ENCODE assay signal across 23 cellular contexts in the genomic region with DNA sequence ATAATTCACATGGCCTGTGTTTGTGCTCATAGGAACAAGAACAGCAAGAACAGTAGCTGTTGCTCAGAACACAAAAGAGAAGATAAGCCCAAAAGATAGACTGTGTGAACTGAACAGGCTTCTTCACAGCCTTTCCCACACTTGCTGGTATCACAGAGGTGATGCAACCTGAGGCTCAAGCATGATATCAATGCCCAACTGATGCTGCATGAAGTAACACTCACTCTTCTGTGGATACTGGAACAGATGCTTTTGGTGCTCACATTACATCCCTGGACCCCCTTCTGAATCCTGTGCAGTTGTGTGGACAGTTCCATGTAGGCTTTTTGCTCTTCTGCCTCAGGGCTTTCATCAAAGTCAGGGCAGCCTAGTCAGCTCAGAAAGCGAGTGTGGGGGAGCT.
"Had no signal": no experiment of that assay in that cellular context is flagged by ENCODE, and none has a peak within 500 bp of the region (broad histone marks: within the 10 kb centered on the region; RNA-seq: fewer than 3 reads in every experiment).

No MANE protein-coding gene starts in this region.

- H3K36me3 ChIP-seq: breast epithelium, esophagus muscularis mucosa, pancreas, prostate gland, suprapubic skin, upper lobe of right lung had no signal

- H3K27ac ChIP-seq: breast epithelium, esophagus muscularis mucosa, pancreas, prostate gland, suprapubic skin, tibial artery, upper lobe of right lung had no signal

- ATAC-seq: activated naive CD8-positive, alpha-beta T cell treated with anti-CD3 and anti-CD28 coated beads, Interleukin-2, amount 50 U/mL, for 24 hours; activated T-cell treated with anti-CD3 and anti-CD28 coated beads, Interleukin-2, amount 50 U/mL, for 4 hours; activated T-helper 17 cell treated with anti-CD3 and anti-CD28 coated beads, Interleukin-2, amount 50 U/mL, for 72 hours; left ventricle myocardium superior; pancreas; upper lobe of right lung had no signal

- H3K4me1 ChIP-seq: breast epithelium, pancreas, prostate gland, suprapubic skin, upper lobe of right lung had no signal

- H3K9me3 ChIP-seq: pancreas, prostate gland, upper lobe of right lung had no signal

- DNase-seq: activated CD4-positive, alpha-beta memory T cell treated with anti-CD3 and anti-CD28 coated beads for 36 hours; activated CD4-positive, alpha-beta T cell treated with anti-CD3 and anti-CD28 coated beads, Interleukin-2, amount 10 ng/mL, durations not matched to agents 24 days and 14 days; activated CD4-positive, CD25-positive, alpha-beta regulatory T cell; activated gamma-delta T cell treated with Interleukin-2 at 50 U/mL for 16 hours; activated naive CD8-positive, alpha-beta T cell treated with anti-CD3 and anti-CD28 coated beads, Interleukin-2, amount 50 U/mL, for 24 hours; activated T-cell treated with anti-CD3 and anti-CD28 coated beads, Interleukin-2, amount 50 U/mL, for 4 hours; central memory CD4-positive, alpha-beta T cell; endodermal cell; foreskin melanocyte; left ventricle myocardium superior; naive B cell; pancreas; retina; stimulated activated CD4-positive, alpha-beta T cell treated with anti-CD3 and anti-CD28 coated beads, Interleukin-15, amount 100 ng/mL, for 24 hours; stimulated activated CD4-positive, alpha-beta T cell treated with anti-CD3 and anti-CD28 coated beads, Interleukin-2, amount 100 ng/mL, for 24 hours; stimulated activated naive CD4-positive, alpha-beta T cell; tibial artery; upper lobe of right lung had no signal

- H3K4me3 ChIP-seq: breast epithelium, esophagus muscularis mucosa, pancreas, prostate gland, suprapubic skin, tibial artery, upper lobe of right lung had no signal

- H3K27me3 ChIP-seq: breast epithelium, esophagus muscularis mucosa, pancreas, suprapubic skin, tibial artery, upper lobe of right lung had no signal
